In the genomic region with DNA sequence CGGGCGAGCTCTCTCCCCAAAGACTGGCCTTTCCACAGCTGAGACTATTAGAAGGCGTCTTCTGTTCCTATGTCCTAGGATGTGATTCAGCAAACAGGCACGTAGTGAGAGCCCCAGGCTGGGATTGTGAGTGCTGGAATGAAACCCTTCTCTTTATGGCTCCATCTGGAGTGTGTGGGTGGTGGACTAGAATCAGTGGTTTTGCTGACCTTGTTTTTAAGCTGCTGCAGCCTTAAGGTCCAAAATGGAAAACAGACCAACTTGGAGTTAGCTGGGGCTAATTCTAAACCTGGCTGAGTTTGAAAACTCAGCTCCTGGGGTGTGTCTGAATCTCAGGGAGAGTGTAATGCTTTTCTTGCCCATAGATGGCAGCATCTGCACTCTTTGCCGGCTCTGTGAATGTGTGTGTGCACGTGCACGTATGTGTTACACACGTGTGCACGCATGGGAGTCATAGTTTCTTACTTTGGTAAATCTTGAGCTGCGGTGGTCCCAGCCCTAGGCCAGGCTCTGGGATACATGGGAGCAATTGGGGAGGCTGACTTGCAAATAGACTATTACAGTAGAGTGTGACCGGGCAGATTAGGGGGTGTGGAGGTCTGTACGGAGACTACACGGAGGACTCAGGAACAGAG, we compare ENCODE assay signal across 1 cellular context.
A peak's percentile ranks its signal among the peaks of the same experiment; 100 is the strongest.
TF ChIP-seq lines count a peak whose summit lies in the region.

No MANE protein-coding gene starts in this region.

TF ChIP-seq in K562, 482 proteins besides CTCF, POLR2A, EP300 and RAD21 (continued from another document and continues in another):
- TF ChIP-seq, protein P1, sequence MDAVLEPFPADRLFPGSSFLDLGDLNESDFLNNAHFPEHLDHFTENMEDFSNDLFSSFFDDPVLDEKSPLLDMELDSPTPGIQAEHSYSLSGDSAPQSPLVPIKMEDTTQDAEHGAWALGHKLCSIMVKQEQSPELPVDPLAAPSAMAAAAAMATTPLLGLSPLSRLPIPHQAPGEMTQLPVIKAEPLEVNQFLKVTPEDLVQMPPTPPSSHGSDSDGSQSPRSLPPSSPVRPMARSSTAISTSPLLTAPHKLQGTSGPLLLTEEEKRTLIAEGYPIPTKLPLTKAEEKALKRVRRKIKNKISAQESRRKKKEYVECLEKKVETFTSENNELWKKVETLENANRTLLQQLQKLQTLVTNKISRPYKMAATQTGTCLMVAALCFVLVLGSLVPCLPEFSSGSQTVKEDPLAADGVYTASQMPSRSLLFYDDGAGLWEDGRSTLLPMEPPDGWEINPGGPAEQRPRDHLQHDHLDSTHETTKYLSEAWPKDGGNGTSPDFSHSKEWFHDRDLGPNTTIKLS (IDR thresholded peaks at IDR 0.05; ENCODE audit: borderline replicate concordance, low read depth): peak; percentile 43; the same call in 1 of the 2 replicates
- TF ChIP-seq, protein P2, sequence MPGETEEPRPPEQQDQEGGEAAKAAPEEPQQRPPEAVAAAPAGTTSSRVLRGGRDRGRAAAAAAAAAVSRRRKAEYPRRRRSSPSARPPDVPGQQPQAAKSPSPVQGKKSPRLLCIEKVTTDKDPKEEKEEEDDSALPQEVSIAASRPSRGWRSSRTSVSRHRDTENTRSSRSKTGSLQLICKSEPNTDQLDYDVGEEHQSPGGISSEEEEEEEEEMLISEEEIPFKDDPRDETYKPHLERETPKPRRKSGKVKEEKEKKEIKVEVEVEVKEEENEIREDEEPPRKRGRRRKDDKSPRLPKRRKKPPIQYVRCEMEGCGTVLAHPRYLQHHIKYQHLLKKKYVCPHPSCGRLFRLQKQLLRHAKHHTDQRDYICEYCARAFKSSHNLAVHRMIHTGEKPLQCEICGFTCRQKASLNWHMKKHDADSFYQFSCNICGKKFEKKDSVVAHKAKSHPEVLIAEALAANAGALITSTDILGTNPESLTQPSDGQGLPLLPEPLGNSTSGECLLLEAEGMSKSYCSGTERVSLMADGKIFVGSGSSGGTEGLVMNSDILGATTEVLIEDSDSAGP (CRISPR knock-in tag; IDR thresholded peaks at IDR 0.05): 0 out of 2 replicates have a peak, but pooled peaks have one; percentile 60
- TF ChIP-seq TAL1 (IDR thresholded peaks at IDR 0.05): no peak
- no peak for TF ChIP-seq SMARCC2 (IDR thresholded peaks at IDR 0.05; ENCODE audit: low read depth)
- TF ChIP-seq HDAC2 (IDR thresholded peaks at IDR 0.05): no peak; the same call in 1 of the 2 replicates
- TF ChIP-seq LARP7 (IDR thresholded peaks at IDR 0.05): no peak
- TF ChIP-seq TBP (optimal IDR thresholded peaks at IDR 0.05; ENCODE audit: low read depth, low read length): no peak
- no peak for TF ChIP-seq ZNF134 (CRISPR knock-in tag; conservative IDR thresholded peaks at IDR 0.05)
- no peak for TF ChIP-seq GABPA (tag; conservative IDR thresholded peaks at IDR 0.05; ENCODE audit: low read depth)
- TF ChIP-seq SETDB1 (IDR thresholded peaks at IDR 0.05; ENCODE audit: low read length): no peak
- no peak for TF ChIP-seq ZKSCAN1 (IDR thresholded peaks at IDR 0.05; ENCODE audit: low read depth, low read length)
- no peak for TF ChIP-seq MEF2D (tag; conservative IDR thresholded peaks at IDR 0.05; ENCODE audit: low read depth)
- no peak for TF ChIP-seq RFX7 (CRISPR knock-in tag; IDR thresholded peaks at IDR 0.05)
- peak in 1 of 2 experiments; percentile 46; a peak in 1 of 4 replicates for TF ChIP-seq HDAC1 (IDR thresholded peaks at IDR 0.05)
- peak in 1 of 2 experiments; percentile 53; a peak in 1 of 4 replicates for TF ChIP-seq SRF (CRISPR knock-in tag; IDR thresholded peaks at IDR 0.05)
- no peak for TF ChIP-seq ZNF124 (CRISPR knock-in tag; IDR thresholded peaks at IDR 0.05)
- 0 out of 4 replicates have a peak, but pooled peaks of 1 of the 2 experiments have one; percentile 28 for TF ChIP-seq CSDE1 (IDR thresholded peaks at IDR 0.05)
- TF ChIP-seq ZNF212 (CRISPR knock-in tag; IDR thresholded peaks at IDR 0.05): no peak
- no peak for TF ChIP-seq PPARD (CRISPR knock-in tag; IDR thresholded peaks at IDR 0.05)
- no peak; the same call in 1 of the 2 replicates for TF ChIP-seq MXI1 (IDR thresholded peaks at IDR 0.05; ENCODE audit: low read depth, low read length)
- no peak; the same call in 1 of the 2 replicates for TF ChIP-seq ZNF224 (CRISPR knock-in tag; IDR thresholded peaks at IDR 0.05)
- TF ChIP-seq, protein P3, sequence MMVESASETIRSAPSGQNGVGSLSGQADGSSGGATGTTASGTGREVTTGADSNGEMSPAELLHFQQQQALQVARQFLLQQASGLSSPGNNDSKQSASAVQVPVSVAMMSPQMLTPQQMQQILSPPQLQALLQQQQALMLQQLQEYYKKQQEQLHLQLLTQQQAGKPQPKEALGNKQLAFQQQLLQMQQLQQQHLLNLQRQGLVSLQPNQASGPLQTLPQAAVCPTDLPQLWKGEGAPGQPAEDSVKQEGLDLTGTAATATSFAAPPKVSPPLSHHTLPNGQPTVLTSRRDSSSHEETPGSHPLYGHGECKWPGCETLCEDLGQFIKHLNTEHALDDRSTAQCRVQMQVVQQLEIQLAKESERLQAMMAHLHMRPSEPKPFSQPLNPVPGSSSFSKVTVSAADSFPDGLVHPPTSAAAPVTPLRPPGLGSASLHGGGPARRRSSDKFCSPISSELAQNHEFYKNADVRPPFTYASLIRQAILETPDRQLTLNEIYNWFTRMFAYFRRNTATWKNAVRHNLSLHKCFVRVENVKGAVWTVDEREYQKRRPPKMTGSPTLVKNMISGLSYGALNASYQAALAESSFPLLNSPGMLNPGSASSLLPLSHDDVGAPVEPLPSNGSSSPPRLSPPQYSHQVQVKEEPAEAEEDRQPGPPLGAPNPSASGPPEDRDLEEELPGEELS (CRISPR knock-in tag; IDR thresholded peaks at IDR 0.05; ENCODE audit: borderline replicate concordance): peak; percentile 95
- TF ChIP-seq LEF1 (IDR thresholded peaks at IDR 0.05): peak; percentile 96
- peak; percentile 13; the same call in 1 of the 2 replicates for TF ChIP-seq CBFA2T3 (IDR thresholded peaks at IDR 0.05)
- no peak for TF ChIP-seq FOXA1 (IDR thresholded peaks at IDR 0.05; ENCODE audit: borderline replicate concordance)
- TF ChIP-seq RAD51 (IDR thresholded peaks at IDR 0.05; ENCODE audit: borderline replicate concordance, low read depth): 0 out of 2 replicates have a peak, but pooled peaks have one; percentile 25
- TF ChIP-seq DMBX1 (CRISPR knock-in tag; IDR thresholded peaks at IDR 0.05; ENCODE audit: borderline replicate concordance): no peak
- TF ChIP-seq MEF2A (IDR thresholded peaks at IDR 0.05; ENCODE audit: control insufficient read depth, low read depth, low read length): no peak
- TF ChIP-seq, protein P4, sequence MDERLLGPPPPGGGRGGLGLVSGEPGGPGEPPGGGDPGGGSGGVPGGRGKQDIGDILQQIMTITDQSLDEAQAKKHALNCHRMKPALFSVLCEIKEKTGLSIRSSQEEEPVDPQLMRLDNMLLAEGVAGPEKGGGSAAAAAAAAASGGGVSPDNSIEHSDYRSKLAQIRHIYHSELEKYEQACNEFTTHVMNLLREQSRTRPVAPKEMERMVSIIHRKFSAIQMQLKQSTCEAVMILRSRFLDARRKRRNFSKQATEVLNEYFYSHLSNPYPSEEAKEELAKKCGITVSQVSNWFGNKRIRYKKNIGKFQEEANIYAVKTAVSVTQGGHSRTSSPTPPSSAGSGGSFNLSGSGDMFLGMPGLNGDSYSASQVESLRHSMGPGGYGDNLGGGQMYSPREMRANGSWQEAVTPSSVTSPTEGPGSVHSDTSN (CRISPR knock-in tag; IDR thresholded peaks at IDR 0.05; ENCODE audit: low read depth): no peak
- TF ChIP-seq, protein P4 (tag; conservative IDR thresholded peaks at IDR 0.05; ENCODE audit: low read depth): no peak
- TF ChIP-seq ESRRA (IDR thresholded peaks at IDR 0.05; ENCODE audit: borderline replicate concordance, low read depth): peak; percentile 36; the same call in 1 of the 2 replicates
- no peak for TF ChIP-seq FIP1L1 (IDR thresholded peaks at IDR 0.05; ENCODE audit: low read depth, low read length, poor library complexity, severe bottlenecking)
- no peak for TF ChIP-seq NFYB (IDR thresholded peaks at IDR 0.05; ENCODE audit: extremely low read depth, insufficient read length)
- no peak for TF ChIP-seq DNMT1 (IDR thresholded peaks at IDR 0.05)
- TF ChIP-seq NUFIP1 (IDR thresholded peaks at IDR 0.05; ENCODE audit: partially characterized antibody): no peak
- no peak for TF ChIP-seq RHOXF2B (CRISPR knock-in tag; conservative IDR thresholded peaks at IDR 0.05)
- TF ChIP-seq KDM1A (IDR thresholded peaks at IDR 0.05): peak in 1 of 2 experiments; percentile 90; a peak in 2 of 4 replicates
- TF ChIP-seq NONO (IDR thresholded peaks at IDR 0.05; ENCODE audit: low read depth in 2 of 2, low read length in 1 of 2): 0 out of 4 replicates have a peak, but pooled peaks of 1 of the 2 experiments have one; percentile 38
- no peak for TF ChIP-seq CREBBP (IDR thresholded peaks at IDR 0.05; ENCODE audit: low read depth, low read length)
- 0 out of 2 replicates have a peak, but pooled peaks have one; percentile 37 for TF ChIP-seq CAMTA2 (CRISPR knock-in tag; conservative IDR thresholded peaks at IDR 0.05)
- TF ChIP-seq NCOA4 (IDR thresholded peaks at IDR 0.05; ENCODE audit: partially characterized antibody): no peak
- TF ChIP-seq, protein P5, sequence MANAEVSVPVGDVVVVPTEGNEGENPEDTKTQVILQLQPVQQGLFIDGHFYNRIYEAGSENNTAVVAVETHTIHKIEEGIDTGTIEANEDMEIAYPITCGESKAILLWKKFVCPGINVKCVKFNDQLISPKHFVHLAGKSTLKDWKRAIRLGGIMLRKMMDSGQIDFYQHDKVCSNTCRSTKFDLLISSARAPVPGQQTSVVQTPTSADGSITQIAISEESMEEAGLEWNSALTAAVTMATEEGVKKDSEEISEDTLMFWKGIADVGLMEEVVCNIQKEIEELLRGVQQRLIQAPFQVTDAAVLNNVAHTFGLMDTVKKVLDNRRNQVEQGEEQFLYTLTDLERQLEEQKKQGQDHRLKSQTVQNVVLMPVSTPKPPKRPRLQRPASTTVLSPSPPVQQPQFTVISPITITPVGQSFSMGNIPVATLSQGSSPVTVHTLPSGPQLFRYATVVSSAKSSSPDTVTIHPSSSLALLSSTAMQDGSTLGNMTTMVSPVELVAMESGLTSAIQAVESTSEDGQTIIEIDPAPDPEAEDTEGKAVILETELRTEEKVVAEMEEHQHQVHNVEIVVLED (CRISPR knock-in tag; IDR thresholded peaks at IDR 0.05): peak; percentile 47; the same call in 1 of the 2 replicates
- TF ChIP-seq, protein P6, sequence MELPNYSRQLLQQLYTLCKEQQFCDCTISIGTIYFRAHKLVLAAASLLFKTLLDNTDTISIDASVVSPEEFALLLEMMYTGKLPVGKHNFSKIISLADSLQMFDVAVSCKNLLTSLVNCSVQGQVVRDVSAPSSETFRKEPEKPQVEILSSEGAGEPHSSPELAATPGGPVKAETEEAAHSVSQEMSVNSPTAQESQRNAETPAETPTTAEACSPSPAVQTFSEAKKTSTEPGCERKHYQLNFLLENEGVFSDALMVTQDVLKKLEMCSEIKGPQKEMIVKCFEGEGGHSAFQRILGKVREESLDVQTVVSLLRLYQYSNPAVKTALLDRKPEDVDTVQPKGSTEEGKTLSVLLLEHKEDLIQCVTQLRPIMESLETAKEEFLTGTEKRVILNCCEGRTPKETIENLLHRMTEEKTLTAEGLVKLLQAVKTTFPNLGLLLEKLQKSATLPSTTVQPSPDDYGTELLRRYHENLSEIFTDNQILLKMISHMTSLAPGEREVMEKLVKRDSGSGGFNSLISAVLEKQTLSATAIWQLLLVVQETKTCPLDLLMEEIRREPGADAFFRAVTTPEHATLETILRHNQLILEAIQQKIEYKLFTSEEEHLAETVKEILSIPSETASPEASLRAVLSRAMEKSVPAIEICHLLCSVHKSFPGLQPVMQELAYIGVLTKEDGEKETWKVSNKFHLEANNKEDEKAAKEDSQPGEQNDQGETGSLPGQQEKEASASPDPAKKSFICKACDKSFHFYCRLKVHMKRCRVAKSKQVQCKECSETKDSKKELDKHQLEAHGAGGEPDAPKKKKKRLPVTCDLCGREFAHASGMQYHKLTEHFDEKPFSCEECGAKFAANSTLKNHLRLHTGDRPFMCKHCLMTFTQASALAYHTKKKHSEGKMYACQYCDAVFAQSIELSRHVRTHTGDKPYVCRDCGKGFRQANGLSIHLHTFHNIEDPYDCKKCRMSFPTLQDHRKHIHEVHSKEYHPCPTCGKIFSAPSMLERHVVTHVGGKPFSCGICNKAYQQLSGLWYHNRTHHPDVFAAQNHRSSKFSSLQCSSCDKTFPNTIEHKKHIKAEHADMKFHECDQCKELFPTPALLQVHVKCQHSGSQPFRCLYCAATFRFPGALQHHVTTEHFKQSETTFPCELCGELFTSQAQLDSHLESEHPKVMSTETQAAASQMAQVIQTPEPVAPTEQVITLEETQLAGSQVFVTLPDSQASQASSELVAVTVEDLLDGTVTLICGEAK (IDR thresholded peaks at IDR 0.05): no peak
- TF ChIP-seq, protein P6 (CRISPR knock-in tag; IDR thresholded peaks at IDR 0.05): no peak
- peak; percentile 93 for TF ChIP-seq L3MBTL2 (IDR thresholded peaks at IDR 0.05)
- TF ChIP-seq ZNF197 (CRISPR knock-in tag; IDR thresholded peaks at IDR 0.05; ENCODE audit: low read depth): no peak
- TF ChIP-seq NR2F6 (CRISPR knock-in tag; IDR thresholded peaks at IDR 0.05): no peak
- TF ChIP-seq ZEB2 (IDR thresholded peaks at IDR 0.05): no peak
